Comparison of ENCODE assay signal across 37 cellular contexts in the genomic region with DNA sequence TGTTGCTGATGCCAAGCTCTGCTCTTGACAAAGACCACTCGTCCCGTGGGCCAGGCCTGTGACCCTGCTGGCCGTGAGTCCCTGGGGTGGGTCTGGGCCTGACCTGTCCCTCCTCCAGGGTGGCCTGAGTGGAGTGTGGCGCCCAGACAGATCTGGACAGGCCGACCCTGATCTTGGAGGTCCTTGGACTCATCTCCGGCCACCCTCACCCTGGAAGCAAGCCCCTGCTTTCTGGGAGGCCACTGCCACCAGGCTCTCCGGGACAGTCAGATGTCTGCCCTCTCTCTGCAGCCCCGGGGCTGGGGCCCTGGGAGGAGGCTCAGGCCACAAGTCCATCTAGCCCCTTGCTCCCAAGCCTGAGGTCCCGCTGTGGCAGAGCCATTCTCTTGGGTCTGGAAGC. TPM values are rescaled to one million over a fixed set of nuclear protein-coding genes. Genes with fewer than 3 reads are reported as not detected.
"Had no signal": no experiment of that assay in that cellular context is flagged by ENCODE, and none has a peak within 500 bp of the region (broad histone marks: within the 10 kb centered on the region; RNA-seq: fewer than 3 reads in every experiment).

No MANE protein-coding gene starts in this region.

- H3K4me1 ChIP-seq: Peyer's patch, SJCRH30 had no signal

- H3K36me3 ChIP-seq: MG63, Peyer's patch, SJCRH30 had no signal

- H3K4me3 ChIP-seq: MG63, Peyer's patch, SJCRH30, SK-N-MC had no signal

- H3K27ac ChIP-seq: Peyer's patch, SJCRH30, SK-N-MC had no signal

- H3K9me3 ChIP-seq: MG63, Peyer's patch had no signal

- ATAC-seq: activated CD4-positive, alpha-beta T cell treated with anti-CD3 and anti-CD28 coated beads for 36 hours; activated CD4-positive, CD25-positive, alpha-beta regulatory T cell treated with anti-CD3 and anti-CD28 coated beads, Interleukin-2, amount 50 U/mL, for 24 hours; activated CD8-positive, alpha-beta memory T cell treated with anti-CD3 and anti-CD28 coated beads, Interleukin-2, amount 10 ng/mL, durations not matched to agents 7 days and 5 days; activated naive CD8-positive, alpha-beta T cell treated with anti-CD3 and anti-CD28 coated beads, Interleukin-2, amount 50 U/mL, for 24 hours; PC-3 had no signal

- H3K27me3 ChIP-seq: MG63, Peyer's patch had no signal

- DNase-seq: activated CD4-positive, alpha-beta memory T cell treated with anti-CD3 and anti-CD28 coated beads for 36 hours; activated CD4-positive, alpha-beta T cell treated with anti-CD3 and anti-CD28 coated beads for 36 hours; activated CD4-positive, alpha-beta T cell treated with anti-CD3 and anti-CD28 coated beads, Interleukin-2, amount 50 U/mL, for 1 hour; activated CD8-positive, alpha-beta memory T cell treated with anti-CD3 and anti-CD28 coated beads, Interleukin-2, amount 10 ng/mL, durations not matched to agents 7 days and 5 days; activated CD8-positive, alpha-beta memory T cell treated with anti-CD3 and anti-CD28 coated beads, Interleukin-2, amount 50 U/mL, for 48 hours; activated effector memory CD4-positive, alpha-beta T cell treated with Interleukin-2 at 50 U/mL for 16 hours; activated naive CD4-positive, alpha-beta T cell treated with anti-CD3 and anti-CD28 coated beads, Interleukin-2, amount 10 ng/mL, durations not matched to agents 7 days and 5 days; activated naive CD8-positive, alpha-beta T cell treated with anti-CD3 and anti-CD28 coated beads, Interleukin-2, amount 50 U/mL, for 24 hours; activated T-cell treated with anti-CD3 and anti-CD28 coated beads, Interleukin-2, amount 50 U/mL, for 48 hours; anterior cingulate cortex; central memory CD4-positive, alpha-beta T cell; Kasumi-1; KG1; MG63; NCI-H1048; NCI-H1105 treated with DMSO at 0.1 percent for 48 hours; NCI-H1436; NCI-H1694; NCI-H1930; NCI-H2081 treated with DMSO at 0.1 percent for 48 hours; NCI-H226; NCI-H446 treated with DMSO at 0.1 percent for 48 hours; NCI-H524 treated with DMSO at 0.1 percent for 48 hours; NCI-H748 treated with DMSO at 0.1 percent for 48 hours; NK-92 treated with Interleukin-12 subunit alpha and Interleukin-12 subunit beta, amount 100 ng/mL, for 24 hours; PC-3; Peyer's patch; RPMI8226; SHP77; SJCRH30; T1000 had no signal

RNA-seq across cellular contexts. Expression of a gene that starts 55.1 kb away (rescaled TPM):
- total RNA-seq: activated CD4-positive, alpha-beta memory T cell treated with anti-CD3 and anti-CD28 coated beads for 36 hours; activated CD4-positive, alpha-beta T cell treated with anti-CD3 and anti-CD28 coated beads for 36 hours; activated CD8-positive, alpha-beta memory T cell treated with anti-CD3 and anti-CD28 coated beads, Interleukin-2, amount 10 ng/mL, durations not matched to agents 7 days and 5 days; bronchial epithelial cell; cerebellum; PC-3; Peyer's patch; SJCRH30; T-helper 1 cell treated with Interleukin-12 subunit alpha and Interleukin-12 subunit beta and Interleukin-4 antibody, amounts not matched to agents 30 ng/mL and 1 ng/mL, for 36 hours; T-helper 2 cell treated with Interferon-gamma antibody and Interleukin-4, amounts not matched to agents 100 ng/mL and 5 ng/mL, for 36 hours had no signal
